In the genomic region with DNA sequence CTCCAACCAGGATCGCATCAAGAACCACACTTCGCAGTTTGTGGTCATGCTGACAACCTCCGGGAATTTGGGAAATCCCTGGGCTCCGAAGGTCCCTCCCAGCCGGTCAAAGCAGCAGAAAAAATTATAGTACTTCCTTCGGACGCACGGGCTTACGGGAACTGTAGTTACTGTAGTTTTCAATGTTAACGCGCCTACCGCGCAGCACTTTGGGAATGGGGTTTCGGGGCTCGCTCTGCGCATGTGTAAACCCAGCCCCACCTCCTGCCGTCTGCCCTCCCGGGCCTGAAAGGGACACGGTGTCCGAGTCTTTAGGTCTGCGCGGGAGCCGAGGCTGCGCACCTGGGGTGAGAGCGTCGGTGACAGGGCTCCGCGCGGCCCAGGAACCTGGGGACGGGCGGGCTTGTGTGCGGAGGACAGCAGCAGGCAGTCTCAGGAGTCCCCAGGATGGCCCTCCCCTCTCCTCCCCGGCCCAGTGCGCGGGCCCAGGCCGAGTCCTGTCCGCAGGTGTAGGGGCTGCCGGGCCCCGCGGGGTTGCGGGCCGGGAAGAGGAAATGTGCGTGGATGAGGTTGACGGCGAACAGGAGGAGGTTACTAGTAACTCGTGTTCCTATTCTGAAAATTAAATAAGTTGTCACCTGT, we compare ENCODE assay signal across 7 cellular contexts. TPM values are rescaled to one million over a fixed set of nuclear protein-coding genes. Genes with fewer than 3 reads are reported as not detected.
DNase-seq lines count a peak whose midpoint lies in the region; ATAC-seq and TF ChIP-seq lines count a peak whose summit lies in the region.
"Not testable (repeated sequence)": the region's sequence is repeated elsewhere in the genome, so short reads cannot be mapped to it uniquely, and the experiment has no call there.

A gene (plus strand): TSS at position 236 of the 642 bp plus-strand sequence. CDS start 2,837 bp downstream, outside the sequence.

- H3K27me3 ChIP-seq in Panc1 (ENCODE audit: control insufficient read depth, insufficient read depth, low read length) = not testable (repeated sequence)

- peak; percentile 96 for ATAC-seq in GM19023 (IDR thresholded peaks at IDR 0.05; ENCODE audit: unreplicated experiment)
- ATAC-seq in HG03025 (IDR thresholded peaks at IDR 0.05; ENCODE audit: low FRiP score, unreplicated experiment) = peak; percentile 97
- peak; percentile 99 for ATAC-seq in Panc1
- ATAC-seq in memory B cell (ENCODE audit: low read depth) = peak; percentile 91

- not testable (repeated sequence) for H3K9me3 Mint-ChIP-seq in memory B cell

- H3K9me3 ChIP-seq in Panc1 (ENCODE audit: control insufficient read depth, insufficient read depth, low read depth, low read length) = not testable (repeated sequence)

- not testable (repeated sequence) for H3K27me3 Mint-ChIP-seq in memory B cell

- not testable (repeated sequence) for TF ChIP-seq CTCF in Panc1 (IDR thresholded peaks at IDR 0.05)

- not testable (repeated sequence) for H3K27ac ChIP-seq in Panc1 (ENCODE audit: low read length)

- H3K4me1 Mint-ChIP-seq in memory B cell = not testable (repeated sequence)

- DNase-seq in Panc1 (ENCODE audit: low read depth, low spot score) (peak; percentile 55), activated T-helper 1 cell treated with Interleukin-2 at 50 U/mL for 16 hours (ENCODE audit: low read depth) (peak; percentile 35), memory B cell (ENCODE audit: low spot score in 2 of 2) (peak; percentile 44 to 46)
- not testable (repeated sequence) for DNase-seq in erythroblast (lab: John Stamatoyannopoulos, UW)
- peak; percentile 1 to 48 for DNase-seq in stimulated activated CD4-positive, alpha-beta T cell treated with anti-CD3 and anti-CD28 coated beads, Interleukin-15, amount 100 ng/mL, for 1 hour (ENCODE audit: low read depth in 1 of 2, low spot score in 1 of 2)

- intact Hi-C loops in Panc1 (cut with micrococcal nuclease; ENCODE audit: unreplicated experiment) = not testable (repeated sequence)

- BruUV-seq in Panc1 (replicated peaks; lab: Mats Ljungman, UMichigan) = not testable (repeated sequence)

- not testable (repeated sequence) for H3K4me1 ChIP-seq in Panc1 (ENCODE audit: control insufficient read depth, insufficient read depth, low read length)

- in situ Hi-C loops in Panc1 (cut with HindIII; ENCODE audit: low pct_unique_long_range_greater_than_20kb, low sequenced_read_pairs) = not testable (repeated sequence)

- POLR2A ChIA-PET in Panc1 (lab: Charles Lee) = not testable (repeated sequence)

- CTCF ChIA-PET in Panc1 (lab: Charles Lee) = not testable (repeated sequence)

- not testable (repeated sequence) for H3K36me3 ChIP-seq in Panc1 (ENCODE audit: control insufficient read depth, insufficient read depth, low read length)

- H3K36me3 Mint-ChIP-seq in memory B cell = not testable (repeated sequence)

- H3K27ac Mint-ChIP-seq in memory B cell = peak within 1 kb of the TSS; percentile 80

- peak within 1 kb of the TSS; percentile 98 for H3K4me3 Mint-ChIP-seq in memory B cell

- H3K4me3 ChIP-seq in Panc1 (ENCODE audit: low read depth in 2 of 2, low read length in 2 of 2) = peak within 1 kb of the TSS; percentile 42 to 49

- TF ChIP-seq POLR2A in erythroblast (IDR thresholded peaks at IDR 0.05; ENCODE audit: low read length) = peak; percentile 12

RNA-seq across cellular contexts. Expression of the gene that starts here (rescaled TPM):
- total RNA-seq in Panc1 (2021; ENCODE audit: unreplicated experiment) = 3.6 TPM
- polyA plus RNA-seq in Panc1 (2012; ENCODE audit: insufficient read length) = 3.0 TPM
